ENCODE assay signal across 9 cellular contexts in the genomic region with DNA sequence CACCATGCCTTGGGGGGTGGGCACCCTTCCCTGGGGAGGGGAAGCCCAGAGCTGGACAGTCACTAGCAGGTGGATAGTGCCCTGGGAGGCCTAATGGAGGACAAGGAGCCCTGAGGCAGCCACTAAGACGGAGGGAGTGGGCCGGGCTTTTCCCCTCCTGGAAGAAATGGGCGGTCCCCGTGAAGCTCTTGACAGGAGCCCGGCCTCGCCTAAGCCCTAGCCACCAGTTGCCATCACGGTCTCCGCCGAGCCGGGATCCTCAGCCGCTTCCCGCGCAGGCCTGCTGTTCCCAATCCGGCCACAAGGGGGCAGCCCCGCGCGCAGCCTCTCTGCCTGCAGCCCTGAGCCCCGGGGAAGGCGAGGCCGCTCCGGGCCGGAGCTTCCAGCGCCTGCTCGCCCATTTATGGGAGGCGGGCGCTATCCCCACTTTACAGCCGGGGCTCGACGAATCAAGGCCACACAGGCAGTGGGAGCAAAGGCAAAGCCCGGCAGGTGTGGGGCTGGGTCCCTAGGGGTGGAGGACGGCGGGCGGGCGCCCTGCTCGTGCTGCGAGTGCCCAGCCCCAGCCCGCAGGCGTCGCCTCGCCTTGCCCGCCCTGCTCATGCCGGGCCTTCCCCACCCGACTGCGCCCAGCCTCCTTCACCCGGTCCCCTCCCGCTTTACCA.
A peak's percentile ranks its signal among the peaks of the same experiment; 100 is the strongest.
DNase-seq lines count a peak whose midpoint lies in the region; ATAC-seq and TF ChIP-seq lines count a peak whose summit lies in the region.
"Had no signal": no experiment of that assay in that cellular context is flagged by ENCODE, and none has a peak within 500 bp of the region (broad histone marks: within the 10 kb centered on the region; RNA-seq: fewer than 3 reads in every experiment).

No MANE protein-coding gene starts in this region.

- H3K27ac ChIP-seq in RWPE2 (ENCODE audit: poor library complexity, severe bottlenecking) = no peak overlapping the region
- H3K27ac ChIP-seq in adrenal gland = no peak overlapping the region

- H3K36me3 ChIP-seq in RWPE2 (ENCODE audit: low read depth) = no peaks in the 10 kb centered on the region
- peaks cover 0 to 19% of the 10 kb centered on the region in 2 donors for H3K36me3 ChIP-seq in adrenal gland (replicated peaks in 1 of 2)

- H3K27ac Mint-ChIP-seq in progenitor cell of endocrine pancreas = no peak overlapping the region

- TF ChIP-seq POLR2A in adrenal gland (IDR thresholded peaks at IDR 0.05) = peak in 1 of 2 donors; percentile 5

- peak overlapping the region; percentile 33 for H3K4me3 Mint-ChIP-seq in progenitor cell of endocrine pancreas (ENCODE audit: low read depth)
- H3K4me3 Mint-ChIP-seq: CD8-positive, alpha-beta memory T cell had no signal

- no peaks in the 10 kb centered on the region for H3K4me1 Mint-ChIP-seq in progenitor cell of endocrine pancreas (ENCODE audit: low read depth)
- H3K4me1 Mint-ChIP-seq: CD8-positive, alpha-beta memory T cell had no signal

- DNase-seq in NCI-H2081 (lab: John Stamatoyannopoulos, UW) (peak; percentile 80 to 85), NCI-H2081 treated with DMSO at 0.1 percent for 48 hours (lab: John Stamatoyannopoulos, UW) (no peak), HuH-7.5 (ENCODE audit: low spot score) (peak; percentile 95), RWPE2 (ENCODE audit: low spot score) (no peak), adrenal gland (peak; percentile 64 to 90 (median 83)), left cardiac atrium (peak; percentile 82), progenitor cell of endocrine pancreas (ENCODE audit: low spot score, unreplicated experiment) (peak; percentile 91)

- peaks cover 8% of the 10 kb centered on the region for H3K27me3 ChIP-seq in RWPE2 (ENCODE audit: insufficient read depth, poor library complexity, severe bottlenecking)
- H3K27me3 ChIP-seq in adrenal gland = no peaks in the 10 kb centered on the region

- peak; percentile 99 for TF ChIP-seq CTCF in RWPE2 (IDR thresholded peaks at IDR 0.05; ENCODE audit: poor library complexity, severe bottlenecking)
- peak; percentile 79 to 100 (median 98) for TF ChIP-seq CTCF in adrenal gland (IDR thresholded peaks at IDR 0.05)
- peak; percentile 97 for TF ChIP-seq CTCF in progenitor cell of endocrine pancreas (IDR thresholded peaks at IDR 0.05; ENCODE audit: unreplicated experiment)

- intact Hi-C loops in adrenal gland (cut with DNase I) = loop anchor here (10.0 kb wide), 2 partner anchors 98 to 552 kb away; no protein-coding TSS in a partner anchor
- intact Hi-C loops in left cardiac atrium (cut with DNase I) = loop anchor here in 1 of 2 donors (10.0 kb wide), 1 partner anchor 552 kb away; no protein-coding TSS in a partner anchor

- H3K4me1 ChIP-seq in RWPE2 (ENCODE audit: insufficient read depth, poor library complexity, severe bottlenecking) = no peaks in the 10 kb centered on the region
- H3K4me1 ChIP-seq in adrenal gland (replicated peaks in 1 of 2) = peaks cover 5 to 9% of the 10 kb centered on the region in 2 donors

- no peaks in the 10 kb centered on the region for H3K36me3 Mint-ChIP-seq in progenitor cell of endocrine pancreas (ENCODE audit: insufficient read depth)

- no peaks in the 10 kb centered on the region for H3K9me3 Mint-ChIP-seq in progenitor cell of endocrine pancreas (ENCODE audit: low read depth)
- H3K9me3 Mint-ChIP-seq: CD8-positive, alpha-beta memory T cell had no signal

- peaks cover 6% of the 10 kb centered on the region for H3K27me3 Mint-ChIP-seq in progenitor cell of endocrine pancreas
- H3K27me3 Mint-ChIP-seq: CD8-positive, alpha-beta memory T cell had no signal

- ATAC-seq in RWPE2 (ENCODE audit: low read depth) (peak; percentile 76), left cardiac atrium (peak; percentile 83 to 84), GM21447 (IDR thresholded peaks at IDR 0.05; ENCODE audit: unreplicated experiment) (no peak)

- H3K9me3 ChIP-seq in RWPE2 (ENCODE audit: severe bottlenecking) (no peaks in the 10 kb centered on the region), adrenal gland (replicated peaks in 1 of 3) (no peaks in the 10 kb centered on the region)

- 14 to 50% (median 20%) methylated on average over 4 to 46 of the region's 46 CpGs for WGBS in adrenal gland, 4 donors

- peak overlapping the region; percentile 11 for H3K4me3 ChIP-seq in RWPE2 (ENCODE audit: severe bottlenecking)
- peak overlapping the region in 1 of 4 donors; percentile 50 for H3K4me3 ChIP-seq in adrenal gland

Comparison
In these comparisons a context has a peak if more than half of its experiments do, and no peak if none do; other contexts are left out.
1. DNase-seq: peak in NCI-H2081 (2 of 2), HuH-7.5 (single experiment), adrenal gland (7 of 7), left cardiac atrium (single experiment) and progenitor cell of endocrine pancreas (single experiment); none in NCI-H2081 treated with DMSO at 0.1 percent for 48 hours (single experiment) and RWPE2 (single experiment).
2. Peak in every context shown above with its lines, with median percentiles within 50 percentile points of each other: CTCF ChIP-seq.